Comparison of ENCODE assay signal across 1 cellular context in genomic region chr7:107439025-107439424, GRCh38.
A peak's percentile ranks its signal among the peaks of the same experiment; 100 is the strongest.
TF ChIP-seq lines count a peak whose summit lies in the region.

No MANE protein-coding gene starts in this region.

TF ChIP-seq in K562, 482 proteins besides CTCF, POLR2A, EP300 and RAD21 (continued from another document and continues in another):
- TF ChIP-seq, protein P1, sequence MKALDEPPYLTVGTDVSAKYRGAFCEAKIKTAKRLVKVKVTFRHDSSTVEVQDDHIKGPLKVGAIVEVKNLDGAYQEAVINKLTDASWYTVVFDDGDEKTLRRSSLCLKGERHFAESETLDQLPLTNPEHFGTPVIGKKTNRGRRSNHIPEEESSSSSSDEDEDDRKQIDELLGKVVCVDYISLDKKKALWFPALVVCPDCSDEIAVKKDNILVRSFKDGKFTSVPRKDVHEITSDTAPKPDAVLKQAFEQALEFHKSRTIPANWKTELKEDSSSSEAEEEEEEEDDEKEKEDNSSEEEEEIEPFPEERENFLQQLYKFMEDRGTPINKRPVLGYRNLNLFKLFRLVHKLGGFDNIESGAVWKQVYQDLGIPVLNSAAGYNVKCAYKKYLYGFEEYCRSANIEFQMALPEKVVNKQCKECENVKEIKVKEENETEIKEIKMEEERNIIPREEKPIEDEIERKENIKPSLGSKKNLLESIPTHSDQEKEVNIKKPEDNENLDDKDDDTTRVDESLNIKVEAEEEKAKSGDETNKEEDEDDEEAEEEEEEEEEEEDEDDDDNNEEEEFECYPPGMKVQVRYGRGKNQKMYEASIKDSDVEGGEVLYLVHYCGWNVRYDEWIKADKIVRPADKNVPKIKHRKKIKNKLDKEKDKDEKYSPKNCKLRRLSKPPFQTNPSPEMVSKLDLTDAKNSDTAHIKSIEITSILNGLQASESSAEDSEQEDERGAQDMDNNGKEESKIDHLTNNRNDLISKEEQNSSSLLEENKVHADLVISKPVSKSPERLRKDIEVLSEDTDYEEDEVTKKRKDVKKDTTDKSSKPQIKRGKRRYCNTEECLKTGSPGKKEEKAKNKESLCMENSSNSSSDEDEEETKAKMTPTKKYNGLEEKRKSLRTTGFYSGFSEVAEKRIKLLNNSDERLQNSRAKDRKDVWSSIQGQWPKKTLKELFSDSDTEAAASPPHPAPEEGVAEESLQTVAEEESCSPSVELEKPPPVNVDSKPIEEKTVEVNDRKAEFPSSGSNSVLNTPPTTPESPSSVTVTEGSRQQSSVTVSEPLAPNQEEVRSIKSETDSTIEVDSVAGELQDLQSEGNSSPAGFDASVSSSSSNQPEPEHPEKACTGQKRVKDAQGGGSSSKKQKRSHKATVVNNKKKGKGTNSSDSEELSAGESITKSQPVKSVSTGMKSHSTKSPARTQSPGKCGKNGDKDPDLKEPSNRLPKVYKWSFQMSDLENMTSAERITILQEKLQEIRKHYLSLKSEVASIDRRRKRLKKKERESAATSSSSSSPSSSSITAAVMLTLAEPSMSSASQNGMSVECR (CRISPR knock-in tag; IDR thresholded peaks at IDR 0.05), result no peak
- no peak for TF ChIP-seq PYGO2 (tag; IDR thresholded peaks at IDR 0.05)
- no peak for TF ChIP-seq KLF1 (tag; IDR thresholded peaks at IDR 0.05)
- TF ChIP-seq, protein P2, sequence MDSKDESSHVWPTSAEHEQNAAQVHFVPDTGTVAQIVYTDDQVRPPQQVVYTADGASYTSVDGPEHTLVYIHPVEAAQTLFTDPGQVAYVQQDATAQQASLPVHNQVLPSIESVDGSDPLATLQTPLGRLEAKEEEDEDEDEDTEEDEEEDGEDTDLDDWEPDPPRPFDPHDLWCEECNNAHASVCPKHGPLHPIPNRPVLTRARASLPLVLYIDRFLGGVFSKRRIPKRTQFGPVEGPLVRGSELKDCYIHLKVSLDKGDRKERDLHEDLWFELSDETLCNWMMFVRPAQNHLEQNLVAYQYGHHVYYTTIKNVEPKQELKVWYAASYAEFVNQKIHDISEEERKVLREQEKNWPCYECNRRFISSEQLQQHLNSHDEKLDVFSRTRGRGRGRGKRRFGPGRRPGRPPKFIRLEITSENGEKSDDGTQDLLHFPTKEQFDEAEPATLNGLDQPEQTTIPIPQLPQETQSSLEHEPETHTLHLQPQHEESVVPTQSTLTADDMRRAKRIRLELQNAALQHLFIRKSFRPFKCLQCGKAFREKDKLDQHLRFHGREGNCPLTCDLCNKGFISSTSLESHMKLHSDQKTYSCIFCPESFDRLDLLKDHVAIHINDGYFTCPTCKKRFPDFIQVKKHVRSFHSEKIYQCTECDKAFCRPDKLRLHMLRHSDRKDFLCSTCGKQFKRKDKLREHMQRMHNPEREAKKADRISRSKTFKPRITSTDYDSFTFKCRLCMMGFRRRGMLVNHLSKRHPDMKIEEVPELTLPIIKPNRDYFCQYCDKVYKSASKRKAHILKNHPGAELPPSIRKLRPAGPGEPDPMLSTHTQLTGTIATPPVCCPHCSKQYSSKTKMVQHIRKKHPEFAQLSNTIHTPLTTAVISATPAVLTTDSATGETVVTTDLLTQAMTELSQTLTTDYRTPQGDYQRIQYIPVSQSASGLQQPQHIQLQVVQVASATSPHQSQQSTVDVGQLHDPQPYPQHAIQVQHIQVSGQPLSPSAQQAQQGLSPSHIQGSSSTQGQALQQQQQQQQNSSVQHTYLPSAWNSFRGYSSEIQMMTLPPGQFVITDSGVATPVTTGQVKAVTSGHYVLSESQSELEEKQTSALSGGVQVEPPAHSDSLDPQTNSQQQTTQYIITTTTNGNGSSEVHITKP (IDR thresholded peaks at IDR 0.05; ENCODE audit: partially characterized antibody), result no peak
- no peak for TF ChIP-seq ZNF609 (CRISPR knock-in tag; IDR thresholded peaks at IDR 0.05; ENCODE audit: borderline replicate concordance)
- TF ChIP-seq, protein P3, sequence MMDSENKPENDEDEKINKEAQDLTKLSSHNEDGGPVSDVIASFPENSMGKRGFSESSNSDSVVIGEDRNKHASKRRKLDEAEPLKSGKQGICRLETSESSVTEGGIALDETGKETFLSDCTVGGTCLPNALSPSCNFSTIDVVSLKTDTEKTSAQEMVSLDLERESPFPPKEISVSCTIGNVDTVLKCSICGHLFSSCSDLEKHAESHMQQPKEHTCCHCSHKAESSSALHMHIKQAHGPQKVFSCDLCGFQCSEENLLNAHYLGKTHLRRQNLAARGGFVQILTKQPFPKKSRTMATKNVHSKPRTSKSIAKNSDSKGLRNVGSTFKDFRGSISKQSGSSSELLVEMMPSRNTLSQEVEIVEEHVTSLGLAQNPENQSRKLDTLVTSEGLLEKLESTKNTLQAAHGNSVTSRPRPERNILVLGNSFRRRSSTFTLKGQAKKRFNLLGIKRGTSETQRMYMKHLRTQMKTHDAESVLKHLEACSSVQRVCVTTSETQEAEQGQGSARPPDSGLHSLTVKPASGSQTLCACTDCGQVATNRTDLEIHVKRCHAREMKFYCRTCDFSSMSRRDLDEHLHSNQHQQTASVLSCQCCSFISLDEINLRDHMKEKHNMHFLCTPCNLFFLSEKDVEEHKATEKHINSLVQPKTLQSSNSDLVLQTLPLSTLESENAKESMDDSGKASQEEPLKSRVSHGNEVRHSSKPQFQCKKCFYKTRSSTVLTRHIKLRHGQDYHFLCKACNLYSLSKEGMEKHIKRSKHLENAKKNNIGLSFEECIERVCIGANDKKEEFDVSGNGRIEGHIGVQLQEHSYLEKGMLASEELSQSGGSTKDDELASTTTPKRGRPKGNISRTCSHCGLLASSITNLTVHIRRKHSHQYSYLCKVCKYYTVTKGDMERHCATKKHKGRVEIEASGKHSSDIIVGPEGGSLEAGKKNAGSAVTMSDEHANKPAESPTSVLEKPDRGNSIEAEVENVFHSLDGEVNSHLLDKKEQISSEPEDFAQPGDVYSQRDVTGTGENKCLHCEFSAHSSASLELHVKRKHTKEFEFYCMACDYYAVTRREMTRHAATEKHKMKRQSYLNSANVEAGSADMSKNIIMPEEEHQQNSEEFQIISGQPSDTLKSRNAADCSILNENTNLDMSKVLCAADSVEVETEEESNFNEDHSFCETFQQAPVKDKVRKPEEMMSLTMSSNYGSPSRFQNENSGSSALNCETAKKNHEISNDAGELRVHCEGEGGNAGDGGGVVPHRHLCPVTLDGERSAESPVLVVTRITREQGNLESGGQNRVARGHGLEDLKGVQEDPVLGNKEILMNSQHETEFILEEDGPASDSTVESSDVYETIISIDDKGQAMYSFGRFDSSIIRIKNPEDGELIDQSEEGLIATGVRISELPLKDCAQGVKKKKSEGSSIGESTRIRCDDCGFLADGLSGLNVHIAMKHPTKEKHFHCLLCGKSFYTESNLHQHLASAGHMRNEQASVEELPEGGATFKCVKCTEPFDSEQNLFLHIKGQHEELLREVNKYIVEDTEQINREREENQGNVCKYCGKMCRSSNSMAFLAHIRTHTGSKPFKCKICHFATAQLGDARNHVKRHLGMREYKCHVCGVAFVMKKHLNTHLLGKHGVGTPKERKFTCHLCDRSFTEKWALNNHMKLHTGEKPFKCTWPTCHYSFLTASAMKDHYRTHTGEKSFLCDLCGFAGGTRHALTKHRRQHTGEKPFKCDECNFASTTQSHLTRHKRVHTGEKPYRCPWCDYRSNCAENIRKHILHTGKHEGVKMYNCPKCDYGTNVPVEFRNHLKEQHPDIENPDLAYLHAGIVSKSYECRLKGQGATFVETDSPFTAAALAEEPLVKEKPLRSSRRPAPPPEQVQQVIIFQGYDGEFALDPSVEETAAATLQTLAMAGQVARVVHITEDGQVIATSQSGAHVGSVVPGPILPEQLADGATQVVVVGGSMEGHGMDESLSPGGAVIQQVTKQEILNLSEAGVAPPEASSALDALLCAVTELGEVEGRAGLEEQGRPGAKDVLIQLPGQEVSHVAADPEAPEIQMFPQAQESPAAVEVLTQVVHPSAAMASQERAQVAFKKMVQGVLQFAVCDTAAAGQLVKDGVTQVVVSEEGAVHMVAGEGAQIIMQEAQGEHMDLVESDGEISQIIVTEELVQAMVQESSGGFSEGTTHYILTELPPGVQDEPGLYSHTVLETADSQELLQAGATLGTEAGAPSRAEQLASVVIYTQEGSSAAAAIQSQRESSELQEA (IDR thresholded peaks at IDR 0.05; ENCODE audit: low read depth), result no peak
- TF ChIP-seq ETS2 (tag; IDR thresholded peaks at IDR 0.05; ENCODE audit: borderline replicate concordance, poor library complexity, severe bottlenecking), result no peak
- TF ChIP-seq RBM22 (IDR thresholded peaks at IDR 0.05; ENCODE audit: low read depth, low read length, poor library complexity, severe bottlenecking), result no peak
- TF ChIP-seq CEBPG (CRISPR knock-in tag; IDR thresholded peaks at IDR 0.05), result no peak
- TF ChIP-seq CEBPG (tag; conservative IDR thresholded peaks at IDR 0.05 in 1 of 2, IDR thresholded peaks at IDR 0.05 in 1 of 2), result peak; percentile 78 to 84
- TF ChIP-seq, protein P4, sequence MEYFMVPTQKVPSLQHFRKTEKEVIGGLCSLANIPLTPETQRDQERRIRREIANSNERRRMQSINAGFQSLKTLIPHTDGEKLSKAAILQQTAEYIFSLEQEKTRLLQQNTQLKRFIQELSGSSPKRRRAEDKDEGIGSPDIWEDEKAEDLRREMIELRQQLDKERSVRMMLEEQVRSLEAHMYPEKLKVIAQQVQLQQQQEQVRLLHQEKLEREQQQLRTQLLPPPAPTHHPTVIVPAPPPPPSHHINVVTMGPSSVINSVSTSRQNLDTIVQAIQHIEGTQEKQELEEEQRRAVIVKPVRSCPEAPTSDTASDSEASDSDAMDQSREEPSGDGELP (CRISPR knock-in tag; IDR thresholded peaks at IDR 0.05; ENCODE audit: borderline replicate concordance), result no peak
- TF ChIP-seq NR2C2 (CRISPR knock-in tag; IDR thresholded peaks at IDR 0.05), result no peak
- no peak for TF ChIP-seq NR2C2 (tag; IDR thresholded peaks at IDR 0.05)
- no peak for TF ChIP-seq MED1 (CRISPR knock-in tag; IDR thresholded peaks at IDR 0.05; ENCODE audit: borderline replicate concordance)
- TF ChIP-seq ZNF324 (CRISPR knock-in tag; IDR thresholded peaks at IDR 0.05), result no peak
- TF ChIP-seq, protein P5, sequence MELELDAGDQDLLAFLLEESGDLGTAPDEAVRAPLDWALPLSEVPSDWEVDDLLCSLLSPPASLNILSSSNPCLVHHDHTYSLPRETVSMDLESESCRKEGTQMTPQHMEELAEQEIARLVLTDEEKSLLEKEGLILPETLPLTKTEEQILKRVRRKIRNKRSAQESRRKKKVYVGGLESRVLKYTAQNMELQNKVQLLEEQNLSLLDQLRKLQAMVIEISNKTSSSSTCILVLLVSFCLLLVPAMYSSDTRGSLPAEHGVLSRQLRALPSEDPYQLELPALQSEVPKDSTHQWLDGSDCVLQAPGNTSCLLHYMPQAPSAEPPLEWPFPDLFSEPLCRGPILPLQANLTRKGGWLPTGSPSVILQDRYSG (tag; conservative IDR thresholded peaks at IDR 0.05; ENCODE audit: low read depth), result no peak
- no peak for TF ChIP-seq AFF1 (IDR thresholded peaks at IDR 0.05; ENCODE audit: low read depth in 1 of 2, partially characterized antibody in 2 of 2)
- TF ChIP-seq ZNF316 (IDR thresholded peaks at IDR 0.05), result no peak
- TF ChIP-seq DACH1 (IDR thresholded peaks at IDR 0.05; ENCODE audit: partially characterized antibody), result no peak
- no peak for TF ChIP-seq CCAR2 (IDR thresholded peaks at IDR 0.05; ENCODE audit: low read depth, low read length)
- TF ChIP-seq NELFE (IDR thresholded peaks at IDR 0.05; ENCODE audit: insufficient read depth, insufficient read length), result no peak
- TF ChIP-seq SPI1 (IDR thresholded peaks at IDR 0.05; ENCODE audit: borderline replicate concordance, low read depth, low read length), result no peak
- no peak for TF ChIP-seq RBM17 (IDR thresholded peaks at IDR 0.05; ENCODE audit: borderline replicate concordance, low read depth, low read length)
